ENCODE assay signal across 7 cellular contexts in genomic region chr15:34318277-34319079, GRCh38. TPM values are rescaled to one million over a fixed set of nuclear protein-coding genes. Genes with fewer than 3 reads are reported as not detected.
DNase-seq lines count a peak whose midpoint lies in the region; ATAC-seq and TF ChIP-seq lines count a peak whose summit lies in the region.

No MANE protein-coding gene starts in this region.

- H3K4me1 ChIP-seq in mesodermal cell (ENCODE audit: control insufficient read depth, insufficient read depth, low read length, poor library complexity, severe bottlenecking) (no peaks in the 10 kb centered on the region), upper lobe of right lung (peaks cover 9% of the 10 kb centered on the region)

- H3K27ac ChIP-seq in SK-N-MC, result no peak overlapping the region
- H3K27ac ChIP-seq in mesodermal cell (ENCODE audit: low read depth, low read length, severe bottlenecking), result no peak overlapping the region
- H3K27ac ChIP-seq in upper lobe of right lung, result peak overlapping the region; percentile 44

- intact Hi-C loops in upper lobe of right lung (cut with DNase I), result loop anchor here (10.0 kb wide), 1 partner anchor 56 kb away; no protein-coding TSS in a partner anchor

- H3K36me3 ChIP-seq in SK-N-MC (ENCODE audit: insufficient read depth, low read length) (no peaks in the 10 kb centered on the region), mesodermal cell (ENCODE audit: control insufficient read depth, insufficient read depth, low read length) (no peaks in the 10 kb centered on the region), upper lobe of right lung (no peaks in the 10 kb centered on the region)

- peak; percentile 67 for ATAC-seq in GM21447 (IDR thresholded peaks at IDR 0.05; ENCODE audit: unreplicated experiment)
- ATAC-seq in upper lobe of right lung, result peak; percentile 99

- TF ChIP-seq RAD21 in Ishikawa (IDR thresholded peaks at IDR 0.05; ENCODE audit: low read depth), result no peak

- peak overlapping the region; percentile 70 for H3K9ac ChIP-seq in SK-N-MC (ENCODE audit: insufficient read length)

- no peaks in the 10 kb centered on the region for H3K9me3 ChIP-seq in SK-N-MC (ENCODE audit: low read depth, low read length)
- no peaks in the 10 kb centered on the region for H3K9me3 ChIP-seq in mesodermal cell (ENCODE audit: control insufficient read depth, low read length)
- no peaks in the 10 kb centered on the region for H3K9me3 ChIP-seq in upper lobe of right lung

- DNase-seq in GM03348 (ENCODE audit: low spot score) (peak; percentile 66), SK-N-MC (ENCODE audit: low read depth, low spot score) (peak; percentile 53), epithelial cell of esophagus (ENCODE audit: low read depth) (peak; percentile 91), upper lobe of right lung (no peak)

- TF ChIP-seq EP300 in Ishikawa (IDR thresholded peaks at IDR 0.05; ENCODE audit: borderline replicate concordance), result no peak

- WGBS in mesodermal cell (ENCODE audit: insufficient coverage in 2 of 2), 2 experiments, result 35 to 44% methylated on average over 5 to 6 of the region's 10 CpGs

- H3K4me3 ChIP-seq in SK-N-MC (peak overlapping the region; percentile 87), epithelial cell of esophagus (ENCODE audit: low read length) (peak overlapping the region; percentile 68), mesodermal cell (ENCODE audit: extremely low read depth, insufficient read depth, low read length, poor library complexity, severe bottlenecking) (peak overlapping the region; percentile 18), upper lobe of right lung (peak overlapping the region; percentile 56)

- no peaks in the 10 kb centered on the region for H3K27me3 ChIP-seq in upper lobe of right lung

- no peak for TF ChIP-seq CTCF in epithelial cell of esophagus (IDR thresholded peaks at IDR 0.05; ENCODE audit: insufficient read depth, low read depth, low read length, missing control alignments)
- no peak for TF ChIP-seq CTCF in upper lobe of right lung (IDR thresholded peaks at IDR 0.05)

TF ChIP-seq in Ishikawa, 13 proteins besides CTCF, POLR2A, EP300 and RAD21:
- TF ChIP-seq, protein P1, sequence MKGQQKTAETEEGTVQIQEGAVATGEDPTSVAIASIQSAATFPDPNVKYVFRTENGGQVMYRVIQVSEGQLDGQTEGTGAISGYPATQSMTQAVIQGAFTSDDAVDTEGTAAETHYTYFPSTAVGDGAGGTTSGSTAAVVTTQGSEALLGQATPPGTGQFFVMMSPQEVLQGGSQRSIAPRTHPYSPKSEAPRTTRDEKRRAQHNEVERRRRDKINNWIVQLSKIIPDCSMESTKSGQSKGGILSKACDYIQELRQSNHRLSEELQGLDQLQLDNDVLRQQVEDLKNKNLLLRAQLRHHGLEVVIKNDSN (IDR thresholded peaks at IDR 0.05), result peak; percentile 89
- no peak for TF ChIP-seq ZBTB7A (IDR thresholded peaks at IDR 0.05; ENCODE audit: low read depth)
- TF ChIP-seq REST (IDR thresholded peaks at IDR 0.05; ENCODE audit: low read depth), result no peak
- TF ChIP-seq TAF1 (IDR thresholded peaks at IDR 0.05; ENCODE audit: low read depth), result no peak
- no peak for TF ChIP-seq TEAD4 (IDR thresholded peaks at IDR 0.05)
- no peak for TF ChIP-seq CEBPB (IDR thresholded peaks at IDR 0.05)
- no peak for TF ChIP-seq NFIC (IDR thresholded peaks at IDR 0.05)
TF ChIP-seq in Ishikawa: peak in this region for 1.

RNA-seq across cellular contexts. Expression of gene SLC12A6, which starts 19.1 kb away (rescaled TPM):
- 14.0 TPM for polyA plus RNA-seq in mesodermal cell (2013, experiment 1 of 2)
- 11.7 TPM for polyA plus RNA-seq in mesodermal cell (2013, experiment 2 of 2)
- 44.9 TPM for total RNA-seq in upper lobe of right lung

RNA-seq across cellular contexts. Expression of gene NOP10, which starts 24.5 kb away (rescaled TPM):
- 297 TPM for polyA plus RNA-seq in mesodermal cell (2013, experiment 1 of 2)
- polyA plus RNA-seq in mesodermal cell (2013, experiment 2 of 2), result 259 TPM
- 161 TPM for total RNA-seq in upper lobe of right lung

RNA-seq across cellular contexts. Expression of gene NUTM1, which starts 24.6 kb away (rescaled TPM):
- polyA plus RNA-seq in mesodermal cell (2013, experiment 1 of 2), result not detected
- not detected for polyA plus RNA-seq in mesodermal cell (2013, experiment 2 of 2)
- total RNA-seq in upper lobe of right lung, result not detected

RNA-seq across cellular contexts. Expression of gene LPCAT4, which starts 48.5 kb away (rescaled TPM):
- polyA plus RNA-seq in mesodermal cell (2013, experiment 1 of 2), result 62.7 TPM
- 56.1 TPM for polyA plus RNA-seq in mesodermal cell (2013, experiment 2 of 2)
- 31.5 TPM for total RNA-seq in upper lobe of right lung

Comparison
In these comparisons a context has a peak if more than half of its experiments do, and no peak if none do; other contexts are left out.
1. H3K4me3 ChIP-seq: peak in every context shown above with its lines; median percentile 87 in SK-N-MC; 68 in epithelial cell of esophagus; 56 in upper lobe of right lung; 18 in mesodermal cell.